1 cellular context compared by ENCODE assay signal in the genomic region with DNA sequence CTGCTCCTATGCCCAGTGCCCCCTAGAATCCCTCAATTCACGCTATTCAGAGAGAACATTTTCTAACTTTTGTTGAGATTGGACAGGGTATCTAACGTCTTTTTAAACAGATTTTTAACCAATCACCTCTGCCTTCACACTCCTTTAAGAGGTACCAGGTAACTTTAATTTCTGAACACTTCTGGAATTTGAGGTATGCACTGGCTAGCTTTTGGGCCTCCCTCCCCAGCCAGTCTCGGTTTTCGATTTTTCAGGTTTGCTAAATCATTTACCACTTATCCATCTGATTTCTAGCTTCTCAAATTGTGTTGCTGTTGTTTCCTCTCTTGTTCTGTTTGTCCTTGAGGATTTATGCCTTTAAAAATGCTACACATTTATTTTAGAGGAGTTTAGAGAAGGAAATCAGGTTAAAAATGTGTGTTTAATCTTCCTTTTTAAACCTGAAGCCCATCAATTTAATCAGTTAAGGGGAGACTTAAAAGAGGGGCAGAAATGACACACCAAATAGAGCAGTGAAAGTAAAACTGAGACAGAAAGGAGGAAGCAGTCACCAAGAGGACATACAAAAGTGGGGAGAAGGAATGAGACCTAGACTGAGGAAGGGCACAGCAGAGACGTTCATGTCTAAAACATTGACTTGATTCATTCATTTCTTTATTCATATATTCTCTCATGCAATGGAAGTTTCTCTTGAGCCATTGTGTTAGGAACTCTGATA.
TF ChIP-seq lines count a peak whose summit lies in the region.

No MANE protein-coding gene starts in this region.

TF ChIP-seq in GM23338, 12 proteins besides CTCF, POLR2A, EP300 and RAD21 (continued from another document):
- TF ChIP-seq, protein P1, sequence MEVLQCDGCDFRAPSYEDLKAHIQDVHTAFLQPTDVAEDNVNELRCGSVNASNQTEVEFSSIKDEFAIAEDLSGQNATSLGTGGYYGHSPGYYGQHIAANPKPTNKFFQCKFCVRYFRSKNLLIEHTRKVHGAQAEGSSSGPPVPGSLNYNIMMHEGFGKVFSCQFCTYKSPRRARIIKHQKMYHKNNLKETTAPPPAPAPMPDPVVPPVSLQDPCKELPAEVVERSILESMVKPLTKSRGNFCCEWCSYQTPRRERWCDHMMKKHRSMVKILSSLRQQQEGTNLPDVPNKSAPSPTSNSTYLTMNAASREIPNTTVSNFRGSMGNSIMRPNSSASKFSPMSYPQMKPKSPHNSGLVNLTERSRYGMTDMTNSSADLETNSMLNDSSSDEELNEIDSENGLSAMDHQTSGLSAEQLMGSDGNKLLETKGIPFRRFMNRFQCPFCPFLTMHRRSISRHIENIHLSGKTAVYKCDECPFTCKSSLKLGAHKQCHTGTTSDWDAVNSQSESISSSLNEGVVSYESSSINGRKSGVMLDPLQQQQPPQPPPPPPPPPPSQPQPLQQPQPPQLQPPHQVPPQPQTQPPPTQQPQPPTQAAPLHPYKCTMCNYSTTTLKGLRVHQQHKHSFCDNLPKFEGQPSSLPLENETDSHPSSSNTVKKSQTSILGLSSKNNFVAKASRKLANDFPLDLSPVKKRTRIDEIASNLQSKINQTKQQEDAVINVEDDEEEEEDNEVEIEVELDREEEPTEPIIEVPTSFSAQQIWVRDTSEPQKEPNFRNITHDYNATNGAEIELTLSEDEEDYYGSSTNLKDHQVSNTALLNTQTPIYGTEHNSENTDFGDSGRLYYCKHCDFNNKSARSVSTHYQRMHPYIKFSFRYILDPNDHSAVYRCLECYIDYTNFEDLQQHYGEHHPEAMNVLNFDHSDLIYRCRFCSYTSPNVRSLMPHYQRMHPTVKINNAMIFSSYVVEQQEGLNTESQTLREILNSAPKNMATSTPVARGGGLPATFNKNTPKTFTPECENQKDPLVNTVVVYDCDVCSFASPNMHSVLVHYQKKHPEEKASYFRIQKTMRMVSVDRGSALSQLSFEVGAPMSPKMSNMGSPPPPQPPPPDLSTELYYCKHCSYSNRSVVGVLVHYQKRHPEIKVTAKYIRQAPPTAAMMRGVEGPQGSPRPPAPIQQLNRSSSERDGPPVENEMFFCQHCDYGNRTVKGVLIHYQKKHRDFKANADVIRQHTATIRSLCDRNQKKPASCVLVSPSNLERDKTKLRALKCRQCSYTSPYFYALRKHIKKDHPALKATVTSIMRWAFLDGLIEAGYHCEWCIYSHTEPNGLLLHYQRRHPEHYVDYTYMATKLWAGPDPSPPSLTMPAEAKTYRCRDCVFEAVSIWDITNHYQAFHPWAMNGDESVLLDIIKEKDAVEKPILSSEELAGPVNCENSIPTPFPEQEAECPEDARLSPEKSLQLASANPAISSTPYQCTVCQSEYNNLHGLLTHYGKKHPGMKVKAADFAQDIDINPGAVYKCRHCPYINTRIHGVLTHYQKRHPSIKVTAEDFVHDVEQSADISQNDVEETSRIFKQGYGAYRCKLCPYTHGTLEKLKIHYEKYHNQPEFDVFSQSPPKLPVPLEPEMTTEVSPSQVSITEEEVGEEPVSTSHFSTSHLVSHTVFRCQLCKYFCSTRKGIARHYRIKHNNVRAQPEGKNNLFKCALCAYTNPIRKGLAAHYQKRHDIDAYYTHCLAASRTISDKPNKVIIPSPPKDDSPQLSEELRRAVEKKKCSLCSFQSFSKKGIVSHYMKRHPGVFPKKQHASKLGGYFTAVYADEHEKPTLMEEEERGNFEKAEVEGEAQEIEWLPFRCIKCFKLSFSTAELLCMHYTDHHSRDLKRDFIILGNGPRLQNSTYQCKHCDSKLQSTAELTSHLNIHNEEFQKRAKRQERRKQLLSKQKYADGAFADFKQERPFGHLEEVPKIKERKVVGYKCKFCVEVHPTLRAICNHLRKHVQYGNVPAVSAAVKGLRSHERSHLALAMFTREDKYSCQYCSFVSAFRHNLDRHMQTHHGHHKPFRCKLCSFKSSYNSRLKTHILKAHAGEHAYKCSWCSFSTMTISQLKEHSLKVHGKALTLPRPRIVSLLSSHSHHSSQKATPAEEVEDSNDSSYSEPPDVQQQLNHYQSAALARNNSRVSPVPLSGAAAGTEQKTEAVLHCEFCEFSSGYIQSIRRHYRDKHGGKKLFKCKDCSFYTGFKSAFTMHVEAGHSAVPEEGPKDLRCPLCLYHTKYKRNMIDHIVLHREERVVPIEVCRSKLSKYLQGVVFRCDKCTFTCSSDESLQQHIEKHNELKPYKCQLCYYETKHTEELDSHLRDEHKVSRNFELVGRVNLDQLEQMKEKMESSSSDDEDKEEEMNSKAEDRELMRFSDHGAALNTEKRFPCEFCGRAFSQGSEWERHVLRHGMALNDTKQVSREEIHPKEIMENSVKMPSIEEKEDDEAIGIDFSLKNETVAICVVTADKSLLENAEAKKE (CRISPR knock-in tag; IDR thresholded peaks at IDR 0.05): no peak
- TF ChIP-seq ZNF114 (CRISPR knock-in tag; IDR thresholded peaks at IDR 0.05) (no peak), STAT1 (IDR thresholded peaks at IDR 0.05; ENCODE audit: unreplicated experiment) (no peak)
